Comparison of ENCODE assay signal across 1 cellular context in genomic region chr1:205296154-205296553, GRCh38.
TF ChIP-seq lines count a peak whose summit lies in the region.

No MANE protein-coding gene starts in this region.

TF ChIP-seq in GM23338, 12 proteins besides CTCF, POLR2A, EP300 and RAD21 (continued from another document):
- no peak for TF ChIP-seq ZNF462 (CRISPR knock-in tag; IDR thresholded peaks at IDR 0.05)
- TF ChIP-seq, protein P1, sequence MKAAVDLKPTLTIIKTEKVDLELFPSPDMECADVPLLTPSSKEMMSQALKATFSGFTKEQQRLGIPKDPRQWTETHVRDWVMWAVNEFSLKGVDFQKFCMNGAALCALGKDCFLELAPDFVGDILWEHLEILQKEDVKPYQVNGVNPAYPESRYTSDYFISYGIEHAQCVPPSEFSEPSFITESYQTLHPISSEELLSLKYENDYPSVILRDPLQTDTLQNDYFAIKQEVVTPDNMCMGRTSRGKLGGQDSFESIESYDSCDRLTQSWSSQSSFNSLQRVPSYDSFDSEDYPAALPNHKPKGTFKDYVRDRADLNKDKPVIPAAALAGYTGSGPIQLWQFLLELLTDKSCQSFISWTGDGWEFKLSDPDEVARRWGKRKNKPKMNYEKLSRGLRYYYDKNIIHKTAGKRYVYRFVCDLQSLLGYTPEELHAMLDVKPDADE (IDR thresholded peaks at IDR 0.05): no peak
